Comparison of ENCODE assay signal across 30 cellular contexts in genomic region chr1:159669338-159669737, GRCh38. TPM values are rescaled to one million over a fixed set of nuclear protein-coding genes. Genes with fewer than 3 reads are reported as not detected.
"Had no signal": no experiment of that assay in that cellular context is flagged by ENCODE, and none has a peak within 500 bp of the region (broad histone marks: within the 10 kb centered on the region; RNA-seq: fewer than 3 reads in every experiment).

No MANE protein-coding gene starts in this region.

- H3K36me3 Mint-ChIP-seq: stimulated activated naive B cell treated with anti-CD40 and anti-IgM and Interleukin-4, amounts not matched to agents 10 μg/mL and 1 μg/mL and 100 μg/mL, for 72 hours had no signal

- H3K4me2 ChIP-seq: hepatocyte had no signal

- H3K4me1 ChIP-seq: foreskin keratinocyte, gastroesophageal sphincter, psoas muscle, tibial nerve, upper lobe of left lung had no signal

- DNase-seq: effector CD4-positive, alpha-beta T cell; foreskin keratinocyte; heart left ventricle; kidney; left lung; mesenchymal stem cell; midbrain; naive thymus-derived CD4-positive, alpha-beta T cell; nephron progenitor cell; nucleus accumbens; psoas muscle; right cardiac atrium; small intestine; stimulated activated CD4-positive, alpha-beta T cell treated with anti-CD3 and anti-CD28 coated beads, Interleukin-15, amount 100 ng/mL, for 24 hours; stimulated activated CD4-positive, alpha-beta T cell treated with anti-CD3 and anti-CD28 coated beads, Interleukin-2, amount 100 ng/mL, for 48 hours; stimulated activated naive B cell treated with anti-CD40 and anti-IgM and Interleukin-4, amounts not matched to agents 10 μg/mL and 1 μg/mL and 100 μg/mL, for 72 hours; upper lobe of left lung had no signal

- H3K27ac Mint-ChIP-seq: naive thymus-derived CD4-positive, alpha-beta T cell; nephron progenitor cell; stimulated activated naive B cell treated with anti-CD40 and anti-IgM and Interleukin-4, amounts not matched to agents 10 μg/mL and 1 μg/mL and 100 μg/mL, for 72 hours; stimulated activated naive CD8-positive, alpha-beta T cell treated with anti-CD3 and anti-CD28 coated beads, Interleukin-15, Interleukin-2, amounts not matched to agents 100 ng/mL and 50 ng/mL, for 24 hours had no signal

- H3K4me3 Mint-ChIP-seq: naive thymus-derived CD4-positive, alpha-beta T cell; nephron progenitor cell; stimulated activated naive B cell treated with anti-CD40 and anti-IgM and Interleukin-4, amounts not matched to agents 10 μg/mL and 1 μg/mL and 100 μg/mL, for 72 hours; stimulated activated naive CD8-positive, alpha-beta T cell treated with anti-CD3 and anti-CD28 coated beads, Interleukin-15, Interleukin-2, amounts not matched to agents 100 ng/mL and 50 ng/mL, for 24 hours had no signal

- H3K27ac ChIP-seq: coronary artery, epithelial cell of prostate, foreskin keratinocyte, gastroesophageal sphincter, heart left ventricle, hepatocyte, left lung, psoas muscle, thoracic aorta, tibial nerve, upper lobe of left lung had no signal

- ATAC-seq: esophagus mucosa; foreskin keratinocyte; gastroesophageal sphincter; heart left ventricle; left lung; naive thymus-derived CD4-positive, alpha-beta T cell; psoas muscle; right cardiac atrium; stimulated activated naive B cell treated with anti-CD40 and anti-IgM and Interleukin-4, amounts not matched to agents 10 μg/mL and 1 μg/mL and 100 μg/mL, for 72 hours had no signal

- H3K27me3 ChIP-seq: foreskin keratinocyte, gastroesophageal sphincter, heart left ventricle, hepatocyte, left lung, tibial nerve, upper lobe of left lung had no signal

- H3K4me1 Mint-ChIP-seq: naive thymus-derived CD4-positive, alpha-beta T cell; nephron progenitor cell; stimulated activated naive B cell treated with anti-CD40 and anti-IgM and Interleukin-4, amounts not matched to agents 10 μg/mL and 1 μg/mL and 100 μg/mL, for 72 hours had no signal

- H3K79me2 ChIP-seq: hepatocyte had no signal

- H3K36me3 ChIP-seq: gastroesophageal sphincter, heart left ventricle, left lung, thoracic aorta, tibial nerve, upper lobe of left lung had no signal

- H3K4me3 ChIP-seq: coronary artery, gastroesophageal sphincter, heart left ventricle, hepatocyte, left lung, psoas muscle, thoracic aorta, tibial nerve, upper lobe of left lung had no signal

- H3K9me3 Mint-ChIP-seq: stimulated activated naive CD8-positive, alpha-beta T cell treated with anti-CD3 and anti-CD28 coated beads, Interleukin-15, Interleukin-2, amounts not matched to agents 100 ng/mL and 50 ng/mL, for 24 hours had no signal

- H2AFZ ChIP-seq: hepatocyte had no signal

RNA-seq across cellular contexts. Expression of gene CRP, which starts 45.1 kb away (rescaled TPM):
- total RNA-seq: dermis microvascular lymphatic vessel endothelial cell; esophagus mucosa; fibroblast of lung; foreskin keratinocyte; hepatocyte; kidney; left lung; lung microvascular endothelial cell; naive thymus-derived CD4-positive, alpha-beta T cell; osteocyte; renal cortical epithelial cell; thoracic aorta; tibial nerve had no signal
- polyA plus RNA-seq: fibroblast of lung; foreskin keratinocyte; hepatocyte; naive thymus-derived CD4-positive, alpha-beta T cell had no signal
